In genomic region chr4:173845580-173845979, GRCh38 we compare ENCODE assay signal across 28 cellular contexts.
"Had no signal": no experiment of that assay in that cellular context is flagged by ENCODE, and none has a peak within 500 bp of the region (broad histone marks: within the 10 kb centered on the region; RNA-seq: fewer than 3 reads in every experiment).

No MANE protein-coding gene starts in this region.

- H3K4me3 ChIP-seq: stomach, suprapubic skin, testis, thoracic aorta, thyroid gland, tibial artery, tibial nerve, transverse colon, upper lobe of left lung, upper lobe of right lung, uterus, vagina had no signal

- H3K27me3 ChIP-seq: stomach, suprapubic skin, testis, thyroid gland, tibial artery, tibial nerve, transverse colon, upper lobe of left lung, upper lobe of right lung, uterus, vagina had no signal

- H3K4me1 Mint-ChIP-seq: stimulated activated effector memory CD8-positive, alpha-beta T cell treated with anti-CD3 and anti-CD28 coated beads, Interleukin-12 subunit alpha, Interleukin-12 subunit beta, amount 100 ng/mL, for 72 hours; stimulated activated memory B cell treated with anti-CD40 and anti-IgM and Interleukin-4, amounts not matched to agents 10 μg/mL and 1 μg/mL and 100 μg/mL, for 72 hours; stimulated activated naive B cell treated with anti-CD40 and anti-IgM and Interleukin-4, amounts not matched to agents 10 μg/mL and 1 μg/mL and 100 μg/mL, for 72 hours; stimulated activated naive CD8-positive, alpha-beta T cell treated with anti-CD3 and anti-CD28 coated beads, Interleukin-15, amount 100 ng/mL, for 72 hours had no signal

- ATAC-seq: stimulated activated effector memory CD8-positive, alpha-beta T cell treated with anti-CD3 and anti-CD28 coated beads, Interleukin-12 subunit alpha, Interleukin-12 subunit beta, amount 100 ng/mL, for 72 hours; stimulated activated memory B cell treated with anti-CD40 and anti-IgM and Interleukin-4, amounts not matched to agents 10 μg/mL and 1 μg/mL and 100 μg/mL, for 72 hours; stimulated activated naive B cell treated with anti-CD40 and anti-IgM and Interleukin-4, amounts not matched to agents 10 μg/mL and 1 μg/mL and 100 μg/mL, for 72 hours; stimulated activated naive CD8-positive, alpha-beta T cell treated with anti-CD3 and anti-CD28 coated beads, Interleukin-15, amount 100 ng/mL, for 72 hours; stimulated activated naive CD8-positive, alpha-beta T cell treated with anti-CD3 and anti-CD28 coated beads, Interleukin-15, Interleukin-2, amounts not matched to agents 100 U/mL and 50 U/mL, for 24 hours; upper lobe of right lung had no signal

- H3K4me3 Mint-ChIP-seq: stimulated activated effector memory CD8-positive, alpha-beta T cell treated with anti-CD3 and anti-CD28 coated beads, Interleukin-12 subunit alpha, Interleukin-12 subunit beta, amount 100 ng/mL, for 72 hours; stimulated activated memory B cell treated with anti-CD40 and anti-IgM and Interleukin-4, amounts not matched to agents 10 μg/mL and 1 μg/mL and 100 μg/mL, for 72 hours; stimulated activated naive B cell treated with anti-CD40 and anti-IgM and Interleukin-4, amounts not matched to agents 10 μg/mL and 1 μg/mL and 100 μg/mL, for 72 hours; stimulated activated naive CD8-positive, alpha-beta T cell treated with anti-CD3 and anti-CD28 coated beads, Interleukin-15, amount 100 ng/mL, for 72 hours; stimulated activated naive CD8-positive, alpha-beta T cell treated with anti-CD3 and anti-CD28 coated beads, Interleukin-15, Interleukin-2, amounts not matched to agents 100 ng/mL and 50 ng/mL, for 24 hours; type B pancreatic cell had no signal

- DNase-seq: stimulated activated CD4-positive, alpha-beta T cell treated with anti-CD3 and anti-CD28 coated beads, Interleukin-2, amount 100 ng/mL, for 48 hours; stimulated activated CD4-positive, alpha-beta T cell treated with anti-CD3 and anti-CD28 coated beads, Interleukin-4, amount 100 ng/mL, for 1 hour; stimulated activated CD4-positive, alpha-beta T cell treated with anti-CD3 and anti-CD28 coated beads, Interleukin-4, amount 100 ng/mL, for 24 hours; stimulated activated CD4-positive, alpha-beta T cell treated with anti-CD3 and anti-CD28 coated beads, Interleukin-4, amount 100 ng/mL, for 4 hours; stimulated activated CD8-positive, alpha-beta memory T cell treated with anti-CD3 and anti-CD28 coated beads, Interleukin-4, amount 100 ng/mL, for 48 hours; stimulated activated naive B cell treated with anti-CD40 and anti-IgM and Interleukin-4, amounts not matched to agents 10 μg/mL and 1 μg/mL and 100 μg/mL, for 72 hours; stimulated activated naive CD4-positive, alpha-beta T cell; stimulated activated naive CD4-positive, alpha-beta T cell treated with Interleukin-2 at 50 U/mL for 16 hours; stimulated activated naive CD8-positive, alpha-beta T cell treated with anti-CD3 and anti-CD28 coated beads, Interleukin-15, amount 100 ng/mL, for 72 hours; stimulated activated naive CD8-positive, alpha-beta T cell treated with anti-CD3 and anti-CD28 coated beads, Interleukin-15, Interleukin-2, amounts not matched to agents 100 U/mL and 50 U/mL, for 24 hours; stomach; substantia nigra; testis; thyroid gland; tibial artery; transverse colon; trophoblast cell; upper lobe of left lung; upper lobe of right lung; uterus had no signal

- H3K36me3 ChIP-seq: stomach, suprapubic skin, thoracic aorta, thyroid gland, tibial artery, tibial nerve, transverse colon, upper lobe of left lung, upper lobe of right lung, uterus, vagina had no signal

- H3K27ac Mint-ChIP-seq: stimulated activated effector memory CD8-positive, alpha-beta T cell treated with anti-CD3 and anti-CD28 coated beads, Interleukin-12 subunit alpha, Interleukin-12 subunit beta, amount 100 ng/mL, for 72 hours; stimulated activated memory B cell treated with anti-CD40 and anti-IgM and Interleukin-4, amounts not matched to agents 10 μg/mL and 1 μg/mL and 100 μg/mL, for 72 hours; stimulated activated naive B cell treated with anti-CD40 and anti-IgM and Interleukin-4, amounts not matched to agents 10 μg/mL and 1 μg/mL and 100 μg/mL, for 72 hours; stimulated activated naive CD8-positive, alpha-beta T cell treated with anti-CD3 and anti-CD28 coated beads, Interleukin-15, amount 100 ng/mL, for 72 hours; stimulated activated naive CD8-positive, alpha-beta T cell treated with anti-CD3 and anti-CD28 coated beads, Interleukin-15, Interleukin-2, amounts not matched to agents 100 ng/mL and 50 ng/mL, for 24 hours; type B pancreatic cell had no signal

- H3K27ac ChIP-seq: stomach, suprapubic skin, testis, thoracic aorta, thyroid gland, tibial artery, tibial nerve, transverse colon, upper lobe of left lung, upper lobe of right lung, uterus, vagina had no signal

- H3K9me3 ChIP-seq: testis, thyroid gland, transverse colon, upper lobe of right lung, uterus, vagina had no signal

- H3K36me3 Mint-ChIP-seq: stimulated activated effector memory CD8-positive, alpha-beta T cell treated with anti-CD3 and anti-CD28 coated beads, Interleukin-12 subunit alpha, Interleukin-12 subunit beta, amount 100 ng/mL, for 72 hours; stimulated activated memory B cell treated with anti-CD40 and anti-IgM and Interleukin-4, amounts not matched to agents 10 μg/mL and 1 μg/mL and 100 μg/mL, for 72 hours; stimulated activated naive B cell treated with anti-CD40 and anti-IgM and Interleukin-4, amounts not matched to agents 10 μg/mL and 1 μg/mL and 100 μg/mL, for 72 hours; type B pancreatic cell had no signal

- H3K27me3 Mint-ChIP-seq: stimulated activated memory B cell treated with anti-CD40 and anti-IgM and Interleukin-4, amounts not matched to agents 10 μg/mL and 1 μg/mL and 100 μg/mL, for 72 hours; stimulated activated naive B cell treated with anti-CD40 and anti-IgM and Interleukin-4, amounts not matched to agents 10 μg/mL and 1 μg/mL and 100 μg/mL, for 72 hours; stimulated activated naive CD8-positive, alpha-beta T cell treated with anti-CD3 and anti-CD28 coated beads, Interleukin-15, amount 100 ng/mL, for 72 hours; stimulated activated naive CD8-positive, alpha-beta T cell treated with anti-CD3 and anti-CD28 coated beads, Interleukin-15, Interleukin-2, amounts not matched to agents 100 ng/mL and 50 ng/mL, for 24 hours; type B pancreatic cell had no signal

- H3K4me1 ChIP-seq: stomach, suprapubic skin, testis, thyroid gland, tibial artery, tibial nerve, transverse colon, upper lobe of left lung, upper lobe of right lung, uterus, vagina had no signal
